Comparison of ENCODE assay signal across 16 cellular contexts in the genomic region with DNA sequence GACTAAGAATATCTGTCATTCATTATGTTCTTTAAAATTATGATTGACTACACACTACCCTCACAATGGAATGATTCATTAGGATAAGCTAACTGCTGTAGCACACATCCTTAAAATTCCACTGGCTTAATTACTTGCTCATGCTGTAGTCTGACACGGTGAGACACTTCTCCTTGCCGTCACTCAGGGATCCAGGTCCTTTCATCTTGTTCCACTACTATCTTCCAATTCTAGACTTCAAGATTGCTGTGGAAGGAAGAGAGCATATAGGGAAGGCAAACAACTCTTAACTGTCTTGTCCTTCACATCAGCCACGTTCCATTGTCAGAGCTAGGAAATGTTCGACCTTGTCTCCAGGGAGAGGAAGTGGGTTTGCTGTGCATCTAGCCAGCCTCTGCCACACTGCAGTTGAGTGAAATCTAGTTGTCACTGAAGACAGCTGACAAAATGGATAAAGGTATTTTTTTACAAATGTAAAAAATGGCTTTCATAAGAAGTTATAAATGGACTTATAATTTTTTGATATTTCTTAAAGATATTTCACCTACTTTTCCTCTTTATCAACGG.
"Had no signal": no experiment of that assay in that cellular context is flagged by ENCODE, and none has a peak within 500 bp of the region (broad histone marks: within the 10 kb centered on the region; RNA-seq: fewer than 3 reads in every experiment).

No MANE protein-coding gene starts in this region.

- H3K9me3 ChIP-seq: breast epithelium, esophagus squamous epithelium, prostate gland, suprapubic skin had no signal

- H3K4me3 ChIP-seq: breast epithelium, esophagus squamous epithelium, prostate gland, suprapubic skin had no signal

- H3K27ac Mint-ChIP-seq: activated CD4-positive, alpha-beta memory T cell treated with anti-CD3 and anti-CD28 coated beads for 36 hours; activated naive CD8-positive, alpha-beta T cell; type B pancreatic cell had no signal

- H3K36me3 ChIP-seq: breast epithelium, esophagus squamous epithelium, prostate gland, suprapubic skin had no signal

- H3K9me3 Mint-ChIP-seq: activated CD4-positive, alpha-beta memory T cell treated with anti-CD3 and anti-CD28 coated beads for 36 hours; activated T-cell treated with anti-CD3 and anti-CD28 coated beads, Interleukin-2, amount 50 U/mL, for 4 hours had no signal

- H3K27me3 ChIP-seq: breast epithelium, esophagus squamous epithelium, suprapubic skin had no signal

- H3K36me3 Mint-ChIP-seq: activated CD4-positive, alpha-beta memory T cell treated with anti-CD3 and anti-CD28 coated beads for 36 hours; activated naive CD8-positive, alpha-beta T cell; type B pancreatic cell had no signal

- H3K4me1 ChIP-seq: breast epithelium, esophagus squamous epithelium, prostate gland, suprapubic skin had no signal

- H3K27ac ChIP-seq: breast epithelium, esophagus squamous epithelium, prostate gland, suprapubic skin had no signal

- DNase-seq: activated CD4-positive, alpha-beta memory T cell treated with anti-CD3 and anti-CD28 coated beads for 36 hours; activated CD4-positive, CD25-positive, alpha-beta regulatory T cell treated with anti-CD3 and anti-CD28 coated beads, Interleukin-2, amount 50 U/mL, for 72 hours; activated gamma-delta T cell; activated T-cell treated with anti-CD3 and anti-CD28 coated beads, Interleukin-2, amount 50 U/mL, for 4 hours; esophagus squamous epithelium; foreskin fibroblast; midbrain; stimulated activated CD4-positive, alpha-beta T cell treated with anti-CD3 and anti-CD28 coated beads, Interleukin-2, amount 100 ng/mL, for 24 hours; stimulated activated naive CD8-positive, alpha-beta T cell treated with anti-CD3 and anti-CD28 coated beads, Interleukin-15, Interleukin-2, amounts not matched to agents 100 U/mL and 50 U/mL, for 24 hours; T-helper 2 cell had no signal

- H3K27me3 Mint-ChIP-seq: type B pancreatic cell had no signal

- ATAC-seq: activated T-cell treated with anti-CD3 and anti-CD28 coated beads, Interleukin-2, amount 50 U/mL, for 4 hours; sciatic nerve; stimulated activated naive CD8-positive, alpha-beta T cell treated with anti-CD3 and anti-CD28 coated beads, Interleukin-15, Interleukin-2, amounts not matched to agents 100 U/mL and 50 U/mL, for 24 hours had no signal

- H3K4me3 Mint-ChIP-seq: activated CD4-positive, alpha-beta memory T cell treated with anti-CD3 and anti-CD28 coated beads for 36 hours; activated naive CD8-positive, alpha-beta T cell; activated T-cell treated with anti-CD3 and anti-CD28 coated beads, Interleukin-2, amount 50 U/mL, for 4 hours; type B pancreatic cell had no signal
